Comparison of ENCODE assay signal across 13 cellular contexts in the genomic region with DNA sequence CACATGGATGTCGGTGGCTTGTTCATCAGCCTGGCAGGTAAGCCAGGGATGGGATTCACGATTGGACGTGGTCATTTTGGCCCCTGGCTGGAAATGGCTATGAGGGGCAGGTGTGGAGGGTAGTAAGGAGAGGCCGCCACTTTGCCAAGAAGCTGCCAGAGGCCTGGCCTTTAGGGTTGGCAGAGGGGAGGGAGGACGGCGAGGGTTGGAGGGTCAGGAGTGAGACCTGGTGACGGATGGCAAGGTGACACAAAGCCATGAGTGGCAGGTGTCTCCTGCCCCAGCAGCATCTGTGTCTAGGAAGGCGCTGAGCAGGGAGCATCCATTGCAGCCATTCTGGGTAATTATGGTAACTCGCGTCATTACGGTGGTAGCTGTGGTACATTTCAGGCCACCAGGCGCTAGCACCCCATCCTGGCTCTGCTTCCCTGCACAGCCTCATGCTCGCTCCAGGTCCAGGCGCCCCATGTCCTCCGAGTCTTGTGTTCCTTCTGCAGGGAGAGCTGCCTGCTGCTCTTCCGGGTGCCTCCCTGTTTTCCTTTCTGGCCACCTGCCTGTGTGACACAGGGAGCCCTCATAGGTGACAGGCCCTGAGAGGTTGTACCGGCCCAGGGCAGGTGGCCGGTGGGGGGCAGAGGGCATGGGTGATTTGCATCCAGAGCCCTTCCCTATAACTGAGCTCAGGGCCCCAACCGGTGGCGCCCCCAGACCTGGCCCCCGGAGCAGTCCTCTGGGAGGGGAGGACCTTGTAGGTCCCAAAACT. TPM values are rescaled to one million over a fixed set of nuclear protein-coding genes. Genes with fewer than 3 reads are reported as not detected.
DNase-seq lines count a peak whose midpoint lies in the region; ATAC-seq, FAIRE-seq and TF ChIP-seq lines count a peak whose summit lies in the region.
"Had no signal": no experiment of that assay in that cellular context is flagged by ENCODE, and none has a peak within 500 bp of the region (broad histone marks: within the 10 kb centered on the region; RNA-seq: fewer than 3 reads in every experiment).

No MANE protein-coding gene starts in this region.

- no peak for FAIRE-seq in small intestine (lab: Jason Lieb, UNC)

- no peak for TF ChIP-seq EP300 in esophagus muscularis mucosa (IDR thresholded peaks at IDR 0.05)

- 89% methylated on average over 11 of the region's 21 CpGs for WGBS in esophagus muscularis mucosa
- WGBS in small intestine, 3 donors: 57 to 70% (median 61%) methylated on average over 21 of the region's 21 CpGs

- H3K27me3 ChIP-seq in esophagus muscularis mucosa (no peaks in the 10 kb centered on the region), small intestine (ENCODE audit: control insufficient read depth in 2 of 2, insufficient read depth in 2 of 2, low read length in 2 of 2) (no peaks in the 10 kb centered on the region)
- H3K27me3 ChIP-seq: upper lobe of right lung had no signal

- H3K4me1 ChIP-seq in esophagus muscularis mucosa (peaks cover 70 to 94% (median 91%) of the 10 kb centered on the region in 4 donors), small intestine (ENCODE audit: control insufficient read depth in 2 of 2, insufficient read depth in 1 of 2, low read depth in 1 of 2, low read length in 1 of 2) (peaks cover 0 to under 1% of the 10 kb centered on the region in 2 donors)

- POLR2A ChIA-PET in activated CD8-positive, alpha-beta T cell treated with anti-CD3 and anti-CD28 coated beads for 36 hours (lab: Charles Lee): interaction anchor here (0.8 to 8.7 kb wide), 3 partner anchors 11 to 149 kb away, joined by 3 to 81 read pairs (median 3); no protein-coding TSS in a partner anchor

- H3K4me3 ChIP-seq in esophagus muscularis mucosa (no peak overlapping the region), small intestine (ENCODE audit: low read depth in 1 of 2, low read length in 2 of 2) (no peak overlapping the region)
- H3K4me3 ChIP-seq: upper lobe of right lung had no signal

- H3K36me3 Mint-ChIP-seq in activated CD8-positive, alpha-beta T cell treated with anti-CD3 and anti-CD28 coated beads for 36 hours (ENCODE audit: low read depth): peaks cover 12% of the 10 kb centered on the region

- peaks cover 1% of the 10 kb centered on the region for H3K27me3 Mint-ChIP-seq in activated CD8-positive, alpha-beta T cell treated with anti-CD3 and anti-CD28 coated beads for 36 hours

- peak overlapping the region; percentile 86 for H3K4me3 Mint-ChIP-seq in activated CD8-positive, alpha-beta T cell treated with anti-CD3 and anti-CD28 coated beads for 36 hours

- TF ChIP-seq POLR2A in esophagus muscularis mucosa (IDR thresholded peaks at IDR 0.05; ENCODE audit: low read depth): no peak

- H3K9me3 Mint-ChIP-seq in activated CD8-positive, alpha-beta T cell treated with anti-CD3 and anti-CD28 coated beads for 36 hours: no peaks in the 10 kb centered on the region

- intact Hi-C loops in activated CD8-positive, alpha-beta T cell treated with anti-CD3 and anti-CD28 coated beads for 36 hours (cut with micrococcal nuclease): no loop called here
- intact Hi-C loops in esophagus muscularis mucosa (cut with DNase I): no loop called here

- peak; percentile 53 for DNase-seq in activated CD8-positive, alpha-beta memory T cell treated with anti-CD3 and anti-CD28 coated beads for 24 hours
- DNase-seq in activated CD8-positive, alpha-beta memory T cell treated with anti-CD3 and anti-CD28 coated beads, Interleukin-2, amount 50 U/mL, for 4 hours: no peak
- no peak for DNase-seq in activated CD8-positive, alpha-beta T cell treated with anti-CD3 and anti-CD28 coated beads for 36 hours
- DNase-seq in esophagus muscularis mucosa (ENCODE audit: extremely low spot score): no peak
- DNase-seq in small intestine: peak; percentile 40
- DNase-seq in cerebellar nuclear complex (lab: John Stamatoyannopoulos, UW): no peak
- DNase-seq in cortex of kidney (lab: John Stamatoyannopoulos, UW): no peak
- DNase-seq: activated CD4-positive, alpha-beta T cell treated with anti-CD3 and anti-CD28 coated beads for 48 hours; amygdala; NCI-H2171 treated with DMSO at 0.1 percent for 48 hours; upper lobe of right lung had no signal

- H3K4me1 Mint-ChIP-seq in activated CD8-positive, alpha-beta T cell treated with anti-CD3 and anti-CD28 coated beads for 36 hours (ENCODE audit: low read depth): peaks cover 56% of the 10 kb centered on the region

- CTCF ChIA-PET in activated CD8-positive, alpha-beta T cell treated with anti-CD3 and anti-CD28 coated beads for 36 hours (lab: Charles Lee): interaction anchor here (2.0 kb wide), 1 partner anchor 13 kb away, joined by 8 read pairs; no protein-coding TSS in a partner anchor

- H3K27ac ChIP-seq in esophagus muscularis mucosa (replicated peaks in 1 of 4) (peak overlapping the region; percentile 38 to 85 (median 80)), small intestine (ENCODE audit: low read depth in 1 of 2, low read length in 1 of 2) (peak overlapping the region in 1 of 2 donors; percentile 32)
- H3K27ac ChIP-seq: upper lobe of right lung had no signal

- ATAC-seq in activated CD8-positive, alpha-beta T cell treated with anti-CD3 and anti-CD28 coated beads for 36 hours: no peak
- ATAC-seq in HG02981 (IDR thresholded peaks at IDR 0.05; ENCODE audit: unreplicated experiment): no peak
- ATAC-seq: upper lobe of right lung had no signal

- H3K9me3 ChIP-seq in esophagus muscularis mucosa (no peaks in the 10 kb centered on the region), small intestine (ENCODE audit: control insufficient read depth, low read depth) (no peaks in the 10 kb centered on the region)
- H3K9me3 ChIP-seq: upper lobe of right lung had no signal

- H3K36me3 ChIP-seq in esophagus muscularis mucosa (peaks cover 0 to 7% (median 5%) of the 10 kb centered on the region in 4 donors), small intestine (ENCODE audit: control insufficient read depth in 2 of 2, insufficient read depth in 2 of 2, low read length in 2 of 2) (no peaks in the 10 kb centered on the region)
- H3K36me3 ChIP-seq: upper lobe of right lung had no signal

- peak overlapping the region; percentile 79 for H3K27ac Mint-ChIP-seq in activated CD8-positive, alpha-beta T cell treated with anti-CD3 and anti-CD28 coated beads for 36 hours

- TF ChIP-seq CTCF in activated CD8-positive, alpha-beta T cell treated with anti-CD3 and anti-CD28 coated beads for 36 hours (IDR thresholded peaks at IDR 0.05): no peak
- no peak for TF ChIP-seq CTCF in esophagus muscularis mucosa (IDR thresholded peaks at IDR 0.05)

RNA-seq across cellular contexts. Expression of a gene that starts 4.2 kb away (rescaled TPM):
- total RNA-seq in activated CD8-positive, alpha-beta T cell treated with anti-CD3 and anti-CD28 coated beads for 36 hours: 100 to 1,000 TPM in 1 of 2 experiments, 10 to 100 TPM in 1; 98.2 to 102 TPM
- total RNA-seq in esophagus muscularis mucosa: 100 to 1,000 TPM in 1 of 4 donors, 10 to 100 TPM in 3; 53.2 to 109 (median 77.8) TPM
- polyA plus RNA-seq in small intestine: 10 to 100 TPM; 15.9 to 51.7 (median 36.7) TPM

RNA-seq across cellular contexts. Expression of a gene that starts 14.5 kb away (rescaled TPM):
- total RNA-seq in activated CD8-positive, alpha-beta T cell treated with anti-CD3 and anti-CD28 coated beads for 36 hours: 10 to 100 TPM; 48.6 to 54.9 TPM
- total RNA-seq in esophagus muscularis mucosa: 10 to 100 TPM; 15.8 to 38.9 (median 26.2) TPM
- 10 to 100 TPM in 1 of 3 donors, 1 to 10 TPM in 2; 4.5 to 12.9 (median 5.7) TPM for polyA plus RNA-seq in small intestine

RNA-seq across cellular contexts. Expression of a gene that starts 26.0 kb away (rescaled TPM):
- not detected for total RNA-seq in activated CD8-positive, alpha-beta T cell treated with anti-CD3 and anti-CD28 coated beads for 36 hours
- total RNA-seq in esophagus muscularis mucosa: 10 to 100 TPM in 1 of 4 donors, 1 to 10 TPM in 3; 5.8 to 20.4 (median 7.0) TPM
- 1 to 10 TPM in 2 of 3 donors, under 1 TPM in 1; 0.89 to 5.1 (median 3.2) TPM for polyA plus RNA-seq in small intestine
- total RNA-seq: Daoy had no signal

RNA-seq across cellular contexts. Expression of a gene that starts 37.5 kb away (rescaled TPM):
- total RNA-seq in activated CD8-positive, alpha-beta T cell treated with anti-CD3 and anti-CD28 coated beads for 36 hours: not detected
- 1 to 10 TPM; 1.6 to 5.6 (median 3.8) TPM for total RNA-seq in esophagus muscularis mucosa
- 10 to 100 TPM in 2 of 3 donors, 1 to 10 TPM in 1; 4.5 to 27.5 (median 12.7) TPM for polyA plus RNA-seq in small intestine

Comparison
In these comparisons a context has a peak if more than half of its experiments do, and no peak if none do; other contexts are left out.
1. DNase-seq: peak in activated CD8-positive, alpha-beta memory T cell treated with anti-CD3 and anti-CD28 coated beads for 24 hours (single experiment) and small intestine (single experiment); none in activated CD8-positive, alpha-beta memory T cell treated with anti-CD3 and anti-CD28 coated beads, Interleukin-2, amount 50 U/mL, for 4 hours (single experiment), activated CD8-positive, alpha-beta T cell treated with anti-CD3 and anti-CD28 coated beads for 36 hours (single experiment), esophagus muscularis mucosa (single experiment), cerebellar nuclear complex (0 of 2) and cortex of kidney (single experiment).
2. RNA of a gene that starts 26.0 kb away (total RNA-seq): 5.8 to 20.4 TPM in esophagus muscularis mucosa; not detected in activated CD8-positive, alpha-beta T cell treated with anti-CD3 and anti-CD28 coated beads for 36 hours; every median in the first group is over 4 times any median in the second.